2 cellular contexts compared by ENCODE assay signal in genomic region chr7:73451780-73452398, GRCh38.
TF ChIP-seq lines count a peak whose summit lies in the region.

No MANE protein-coding gene starts in this region.

TF ChIP-seq in SK-N-SH, 30 proteins besides CTCF, POLR2A, EP300 and RAD21 (continued from another document):
- TF ChIP-seq SMC3 (IDR thresholded peaks at IDR 0.05; ENCODE audit: low read depth, low read length) = peak; percentile 91
- no peak for TF ChIP-seq SIN3A (IDR thresholded peaks at IDR 0.05; ENCODE audit: borderline replicate concordance, low read depth, low read length)
- TF ChIP-seq RFX5 (IDR thresholded peaks at IDR 0.05; ENCODE audit: low read length) = no peak
- no peak for TF ChIP-seq POLR2AphosphoS5 (IDR thresholded peaks at IDR 0.05; ENCODE audit: low read depth, low read length)
- no peak for TF ChIP-seq TEAD4 (IDR thresholded peaks at IDR 0.05; ENCODE audit: borderline replicate concordance, insufficient read depth)
- no peak for TF ChIP-seq FOXM1 (IDR thresholded peaks at IDR 0.05; ENCODE audit: low read depth)
- TF ChIP-seq, protein P1, sequence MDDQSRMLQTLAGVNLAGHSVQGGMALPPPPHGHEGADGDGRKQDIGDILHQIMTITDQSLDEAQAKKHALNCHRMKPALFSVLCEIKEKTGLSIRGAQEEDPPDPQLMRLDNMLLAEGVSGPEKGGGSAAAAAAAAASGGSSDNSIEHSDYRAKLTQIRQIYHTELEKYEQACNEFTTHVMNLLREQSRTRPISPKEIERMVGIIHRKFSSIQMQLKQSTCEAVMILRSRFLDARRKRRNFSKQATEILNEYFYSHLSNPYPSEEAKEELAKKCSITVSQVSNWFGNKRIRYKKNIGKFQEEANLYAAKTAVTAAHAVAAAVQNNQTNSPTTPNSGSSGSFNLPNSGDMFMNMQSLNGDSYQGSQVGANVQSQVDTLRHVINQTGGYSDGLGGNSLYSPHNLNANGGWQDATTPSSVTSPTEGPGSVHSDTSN (IDR thresholded peaks at IDR 0.05) = no peak
- TF ChIP-seq FOSL2 (IDR thresholded peaks at IDR 0.05; ENCODE audit: borderline replicate concordance, low read depth) = no peak
TF ChIP-seq in SK-N-SH: peak in this region for 2.

TF ChIP-seq in neural cell, 6 proteins besides CTCF, POLR2A, EP300 and RAD21 (continued from another document):
- TF ChIP-seq REST (IDR thresholded peaks at IDR 0.05; ENCODE audit: borderline replicate concordance) = no peak
- no peak for TF ChIP-seq POLR2AphosphoS5 (IDR thresholded peaks at IDR 0.05)
- TF ChIP-seq TAF1 (IDR thresholded peaks at IDR 0.05; ENCODE audit: low read depth) = no peak
- peak; percentile 91 for TF ChIP-seq SMC3 (conservative IDR thresholded peaks at IDR 0.05; ENCODE audit: poor library complexity)
TF ChIP-seq in neural cell: peak in this region for 1.
